In the genomic region with DNA sequence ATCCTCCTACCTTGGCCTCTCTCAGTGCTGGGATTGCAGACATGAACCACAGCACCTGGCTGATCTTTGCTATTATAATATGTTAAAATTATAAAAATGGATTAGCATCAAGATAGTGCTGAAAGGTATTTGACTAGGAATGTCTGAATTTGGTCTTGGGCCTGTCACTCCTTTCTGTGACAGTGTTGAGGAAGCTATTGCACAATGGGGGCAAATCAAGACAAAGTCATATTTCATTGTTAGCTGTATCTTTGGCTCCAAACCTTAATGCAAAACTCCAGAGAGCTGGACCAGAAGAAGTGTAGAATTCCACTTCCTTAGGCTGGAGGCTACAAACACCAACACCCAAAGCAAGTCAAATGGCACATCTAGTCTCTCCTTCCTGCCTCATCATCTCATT, we compare ENCODE assay signal across 16 cellular contexts.
"Had no signal": no experiment of that assay in that cellular context is flagged by ENCODE, and none has a peak within 500 bp of the region (broad histone marks: within the 10 kb centered on the region; RNA-seq: fewer than 3 reads in every experiment).

No MANE protein-coding gene starts in this region.

- ATAC-seq: heart left ventricle, left lobe of liver, natural killer cell, WTC11 had no signal

- H3K4me3 ChIP-seq: adrenal gland, colonic mucosa, heart left ventricle, suprapubic skin had no signal

- H3K36me3 ChIP-seq: adrenal gland, colonic mucosa, heart left ventricle, suprapubic skin had no signal

- H3K4me1 ChIP-seq: colonic mucosa, suprapubic skin had no signal

- H3K27ac ChIP-seq: adrenal gland, colonic mucosa, heart left ventricle, suprapubic skin had no signal

- H3K9me3 ChIP-seq: adrenal gland, colonic mucosa, heart left ventricle, suprapubic skin had no signal

- DNase-seq: activated CD4-positive, alpha-beta T cell treated with anti-CD3 and anti-CD28 coated beads for 48 hours; activated naive CD4-positive, alpha-beta T cell treated with anti-CD3 and anti-CD28 coated beads, Interleukin-2, amount 10 ng/mL, durations not matched to agents 7 days and 5 days; adrenal gland; caudate nucleus; colonic mucosa; effector CD8-positive, alpha-beta T cell; heart left ventricle; islet precursor cell; mammary epithelial cell; natural killer cell; stimulated activated CD4-positive, alpha-beta T cell treated with anti-CD3 and anti-CD28 coated beads, Interleukin-12 subunit alpha, Interleukin-12 subunit beta, amount 100 ng/mL, for 4 hours; stimulated activated CD4-positive, alpha-beta T cell treated with anti-CD3 and anti-CD28 coated beads, Interleukin-2, amount 100 ng/mL, for 48 hours; stimulated activated naive CD4-positive, alpha-beta T cell treated with Interleukin-2 at 50 U/mL for 16 hours had no signal

- H3K27me3 ChIP-seq: adrenal gland, colonic mucosa, heart left ventricle, suprapubic skin had no signal
